In genomic region chr2:211454684-211455083, GRCh38 we compare ENCODE assay signal across 12 cellular contexts.
A peak's percentile ranks its signal among the peaks of the same experiment; 100 is the strongest.
DNase-seq lines count a peak whose midpoint lies in the region; ATAC-seq and TF ChIP-seq lines count a peak whose summit lies in the region.
"Had no signal": no experiment of that assay in that cellular context is flagged by ENCODE, and none has a peak within 500 bp of the region (broad histone marks: within the 10 kb centered on the region; RNA-seq: fewer than 3 reads in every experiment).

No MANE protein-coding gene starts in this region.

- H3K27me3 Mint-ChIP-seq in GM23338 (ENCODE audit: insufficient read depth, low read depth, poor library complexity) (no peaks in the 10 kb centered on the region), WTC11 (ENCODE audit: low read depth) (no peaks in the 10 kb centered on the region), neural progenitor cell (ENCODE audit: insufficient read depth, low read depth) (no peaks in the 10 kb centered on the region)

- H3K4me3 Mint-ChIP-seq in GM23338 (no peak overlapping the region), WTC11 (no peak overlapping the region), neural progenitor cell (peak overlapping the region; percentile 49)
- H3K4me3 Mint-ChIP-seq: activated naive CD8-positive, alpha-beta T cell treated with anti-CD3 and anti-CD28 coated beads for 36 hours had no signal

- H3K4me1 ChIP-seq in GM23338 (ENCODE audit: insufficient read depth) (no peaks in the 10 kb centered on the region), neural progenitor cell (peaks cover 29% of the 10 kb centered on the region), adrenal gland (replicated peaks in 1 of 2) (no peaks in the 10 kb centered on the region)
- H3K4me1 ChIP-seq: parathyroid adenoma had no signal

- no peaks in the 10 kb centered on the region for H3K79me2 ChIP-seq in GM23338 (replicated peaks; ENCODE audit: insufficient read depth)
- H3K79me2 ChIP-seq in neural progenitor cell (ENCODE audit: low read depth) = no peaks in the 10 kb centered on the region
- H3K79me2 ChIP-seq: parathyroid adenoma had no signal

- H2AFZ ChIP-seq in GM23338 = peak overlapping the region; percentile 49; the same call in 1 of the 2 replicates
- peak overlapping the region; percentile 53 for H2AFZ ChIP-seq in neural progenitor cell (replicated peaks)
- H2AFZ ChIP-seq: parathyroid adenoma had no signal

- H3K4me3 ChIP-seq in GM23338 = no peak overlapping the region
- peak overlapping the region; percentile 32 for H3K4me3 ChIP-seq in neural progenitor cell
- no peak overlapping the region for H3K4me3 ChIP-seq in adrenal gland

- peaks cover 9% of the 10 kb centered on the region; the same call in 1 of the 3 replicates for H3K4me1 Mint-ChIP-seq in GM23338
- peaks cover 14% of the 10 kb centered on the region for H3K4me1 Mint-ChIP-seq in WTC11
- H3K4me1 Mint-ChIP-seq in neural progenitor cell = peaks cover 26% of the 10 kb centered on the region
- H3K4me1 Mint-ChIP-seq: activated naive CD8-positive, alpha-beta T cell treated with anti-CD3 and anti-CD28 coated beads for 36 hours had no signal

- no peaks in the 10 kb centered on the region for H3K27me3 ChIP-seq in GM23338 (ENCODE audit: insufficient read depth)
- H3K27me3 ChIP-seq in neural progenitor cell = no peaks in the 10 kb centered on the region
- no peaks in the 10 kb centered on the region for H3K27me3 ChIP-seq in adrenal gland

- H3K4me2 ChIP-seq in GM23338 = no peak overlapping the region
- peak overlapping the region; percentile 70 for H3K4me2 ChIP-seq in neural progenitor cell

- intact Hi-C loops in adrenal gland (cut with DNase I) = loop anchor here (5.0 to 10.0 kb wide), 2 partner anchors 1113 to 1120 kb away; no protein-coding TSS in a partner anchor

- POLR2A ChIA-PET in WTC11 (lab: Charles Lee) = no interaction called here

- no peaks in the 10 kb centered on the region for H3K9me2 ChIP-seq in GM23338 (ENCODE audit: insufficient read depth)

- TF ChIP-seq POLR2A in adrenal gland (IDR thresholded peaks at IDR 0.05) = no peak

- WGBS in adrenal gland, 4 donors = 23 to 33% (median 26%) methylated on average over 6 of the region's 6 CpGs

- no peak overlapping the region for H3K27ac ChIP-seq in GM23338 (ENCODE audit: low read depth)
- peak overlapping the region; percentile 66 for H3K27ac ChIP-seq in neural progenitor cell
- no peak overlapping the region for H3K27ac ChIP-seq in adrenal gland
- H3K27ac ChIP-seq: parathyroid adenoma had no signal

- H3K9me3 ChIP-seq in neural progenitor cell (ENCODE audit: low read depth) (no peaks in the 10 kb centered on the region), adrenal gland (replicated peaks in 1 of 3) (no peaks in the 10 kb centered on the region)

- TF ChIP-seq CTCF in GM23338 (conservative IDR thresholded peaks at IDR 0.05; ENCODE audit: low read depth in 2 of 2) = no peak
- TF ChIP-seq CTCF in WTC11 (IDR thresholded peaks at IDR 0.05) = no peak
- TF ChIP-seq CTCF in neural progenitor cell (IDR thresholded peaks at IDR 0.05) = no peak
- no peak for TF ChIP-seq CTCF in adrenal gland (IDR thresholded peaks at IDR 0.05)

- no peaks in the 10 kb centered on the region for H3F3A ChIP-seq in GM23338 (replicated peaks; ENCODE audit: low read depth)
- peaks cover 10% of the 10 kb centered on the region for H3F3A ChIP-seq in neural progenitor cell (ENCODE audit: low read depth)

- no peak overlapping the region for H3K9ac ChIP-seq in neural progenitor cell
- H3K9ac ChIP-seq: parathyroid adenoma had no signal

- H3K36me3 ChIP-seq in GM23338 (ENCODE audit: insufficient read depth) = no peaks in the 10 kb centered on the region
- H3K36me3 ChIP-seq in neural progenitor cell = no peaks in the 10 kb centered on the region
- H3K36me3 ChIP-seq in adrenal gland (replicated peaks in 1 of 2) = no peaks in the 10 kb centered on the region

- no peaks in the 10 kb centered on the region for H3K36me3 Mint-ChIP-seq in GM23338 (ENCODE audit: low read depth)
- H3K36me3 Mint-ChIP-seq in WTC11 = no peaks in the 10 kb centered on the region
- peaks cover 15% of the 10 kb centered on the region for H3K36me3 Mint-ChIP-seq in neural progenitor cell
- H3K36me3 Mint-ChIP-seq: activated naive CD8-positive, alpha-beta T cell treated with anti-CD3 and anti-CD28 coated beads for 36 hours had no signal

- CTCF ChIA-PET in WTC11 (lab: Charles Lee) = interaction anchor here (0.8 to 2.0 kb wide), 18 partner anchors 9 to 1100 kb away, joined by 3 to 9 read pairs (median 4); no protein-coding TSS in a partner anchor

- H4K20me1 ChIP-seq in GM23338 (replicated peaks; ENCODE audit: insufficient read depth) = no peaks in the 10 kb centered on the region
- no peaks in the 10 kb centered on the region for H4K20me1 ChIP-seq in neural progenitor cell (ENCODE audit: low read depth)

- H3K9me3 Mint-ChIP-seq in GM23338 = no peaks in the 10 kb centered on the region
- H3K9me3 Mint-ChIP-seq in WTC11 = peaks cover 4% of the 10 kb centered on the region; the same call in 1 of the 2 replicates
- peaks cover 9% of the 10 kb centered on the region for H3K9me3 Mint-ChIP-seq in neural progenitor cell
- H3K9me3 Mint-ChIP-seq: activated naive CD8-positive, alpha-beta T cell treated with anti-CD3 and anti-CD28 coated beads for 36 hours had no signal

- DNase-seq in GM23338 (ENCODE audit: low spot score) (no peak), NCI-H1417 treated with DMSO at 0.1 percent for 48 hours (lab: John Stamatoyannopoulos, UW) (peak; percentile 41), WTC11 (ENCODE audit: low spot score) (no peak), neural progenitor cell (ENCODE audit: low spot score) (peak; percentile 74), adrenal gland (no peak)
- DNase-seq: activated CD4-positive, alpha-beta T cell treated with anti-CD3 and anti-CD28 coated beads for 1 hour; activated T-cell treated with anti-CD3 and anti-CD28 coated beads for 4 hours; central memory CD4-positive, alpha-beta T cell had no signal

- H3K27ac Mint-ChIP-seq in GM23338 = peak overlapping the region; percentile 51; the same call in 1 of the 2 replicates
- no peak overlapping the region for H3K27ac Mint-ChIP-seq in WTC11
- peak overlapping the region; percentile 89 for H3K27ac Mint-ChIP-seq in neural progenitor cell
- H3K27ac Mint-ChIP-seq: activated naive CD8-positive, alpha-beta T cell treated with anti-CD3 and anti-CD28 coated beads for 36 hours had no signal

- peak; percentile 34; the same call in 2 of the 3 replicates for ATAC-seq in GM23338
- ATAC-seq in WTC11 = 0 out of 2 replicates have a peak, but pooled peaks have one; percentile 39
- no peak for ATAC-seq in GM21367 (IDR thresholded peaks at IDR 0.05; ENCODE audit: unreplicated experiment)
- ATAC-seq in HG03439 (IDR thresholded peaks at IDR 0.05; ENCODE audit: unreplicated experiment) = no peak

TF ChIP-seq in GM23338, 12 proteins besides CTCF, POLR2A, EP300 and RAD21 (continues in another document):
- TF ChIP-seq REST (IDR thresholded peaks at IDR 0.05; ENCODE audit: unreplicated experiment) = no peak

TF ChIP-seq in WTC11, 78 proteins besides CTCF, POLR2A, EP300 and RAD21 (continues in another document):
- no peak for TF ChIP-seq ATF2 (CRISPR knock-in tag; IDR thresholded peaks at IDR 0.05; ENCODE audit: borderline replicate concordance, low read depth)
- no peak for TF ChIP-seq OVOL2 (CRISPR knock-in tag; IDR thresholded peaks at IDR 0.05; ENCODE audit: borderline replicate concordance)
- no peak for TF ChIP-seq RELA (CRISPR knock-in tag; IDR thresholded peaks at IDR 0.05; ENCODE audit: borderline replicate concordance)
- TF ChIP-seq NR2C2 (CRISPR knock-in tag; IDR thresholded peaks at IDR 0.05) = no peak
- no peak for TF ChIP-seq CREM (CRISPR knock-in tag; IDR thresholded peaks at IDR 0.05)
- TF ChIP-seq FOXP1 (CRISPR knock-in tag; IDR thresholded peaks at IDR 0.05; ENCODE audit: borderline replicate concordance) = no peak
- TF ChIP-seq ZNF416 (CRISPR knock-in tag; IDR thresholded peaks at IDR 0.05) = no peak
- no peak for TF ChIP-seq PRRX2 (CRISPR knock-in tag; IDR thresholded peaks at IDR 0.05)
- no peak for TF ChIP-seq HMGXB4 (CRISPR knock-in tag; IDR thresholded peaks at IDR 0.05)
- TF ChIP-seq SOX15 (CRISPR knock-in tag; IDR thresholded peaks at IDR 0.05) = no peak

Comparison
In these comparisons a context has a peak if more than half of its experiments do, and no peak if none do; other contexts are left out.
1. ATAC-seq: peak in GM23338 (single experiment) and WTC11 (single experiment); none in GM21367 (single experiment) and HG03439 (single experiment).
2. DNase-seq: peak in NCI-H1417 treated with DMSO at 0.1 percent for 48 hours (single experiment) and neural progenitor cell (single experiment); none in GM23338 (single experiment), WTC11 (single experiment) and adrenal gland (0 of 7).